ENCODE assay signal across 12 cellular contexts in genomic region chr4:111991163-111991562, GRCh38.
DNase-seq lines count a peak whose midpoint lies in the region; ATAC-seq, FAIRE-seq and TF ChIP-seq lines count a peak whose summit lies in the region.
"Had no signal": no experiment of that assay in that cellular context is flagged by ENCODE, and none has a peak within 500 bp of the region (broad histone marks: within the 10 kb centered on the region; RNA-seq: fewer than 3 reads in every experiment).

No MANE protein-coding gene starts in this region.

- no peaks in the 10 kb centered on the region for H3K9me3 Mint-ChIP-seq in osteocyte (ENCODE audit: unreplicated experiment)
- H3K9me3 Mint-ChIP-seq: activated CD8-positive, alpha-beta T cell treated with anti-CD3 and anti-CD28 coated beads for 36 hours; central memory CD8-positive, alpha-beta T cell had no signal

- WGBS in A549 (ENCODE audit: missing lambda C conversion rate), result 84% methylated on average over 3 of the region's 3 CpGs

- ATAC-seq in A549 (no peak; a peak in 1 of 6 replicates), HG02885 (IDR thresholded peaks at IDR 0.05; ENCODE audit: poor library complexity, unreplicated experiment) (peak; percentile 98), mucosa of descending colon (no peak)
- ATAC-seq: activated CD8-positive, alpha-beta T cell treated with anti-CD3 and anti-CD28 coated beads for 36 hours had no signal

- no peaks in the 10 kb centered on the region for H3K36me3 ChIP-seq in mucosa of descending colon (ENCODE audit: low read depth)

- POLR2A ChIA-PET in A549 (lab: Yijun Ruan, JAX), result no interaction called here

- no peak for FAIRE-seq in A549 (lab: Jason Lieb, UNC)
- FAIRE-seq: H1 had no signal

- no peaks in the 10 kb centered on the region for H3K9me3 ChIP-seq in A549
- no peaks in the 10 kb centered on the region for H3K9me3 ChIP-seq in mucosa of descending colon

- no peak overlapping the region for H3K4me3 ChIP-seq in A549
- H3K4me3 ChIP-seq in mucosa of descending colon, result no peak overlapping the region

- DNase-seq in A549 (ENCODE audit: low read depth in 1 of 2, low spot score in 1 of 2) (no peak), GM19240 (ENCODE audit: insufficient read length, low spot score) (peak; percentile 11), NCI-H82 (lab: John Stamatoyannopoulos, UW) (peak; percentile 93), osteocyte (ENCODE audit: extremely low spot score, unreplicated experiment) (no peak), NCI-H1694 treated with DMSO at 0.1 percent for 48 hours (lab: John Stamatoyannopoulos, UW) (no peak), cerebellar cortex (ENCODE audit: low spot score) (no peak), mucosa of descending colon (no peak)
- DNase-seq: activated CD8-positive, alpha-beta T cell treated with anti-CD3 and anti-CD28 coated beads for 36 hours; NK-92 treated with Interleukin-12 subunit alpha and Interleukin-12 subunit beta, amount 100 ng/mL, for 24 hours had no signal

- no peaks in the 10 kb centered on the region for H3K36me3 Mint-ChIP-seq in osteocyte (ENCODE audit: unreplicated experiment)

- no peak overlapping the region for H3K4me3 Mint-ChIP-seq in osteocyte (ENCODE audit: unreplicated experiment)
- H3K4me3 Mint-ChIP-seq: activated CD8-positive, alpha-beta T cell treated with anti-CD3 and anti-CD28 coated beads for 36 hours; central memory CD8-positive, alpha-beta T cell had no signal

- no peak for TF ChIP-seq POLR2A in A549 (IDR thresholded peaks at IDR 0.05; ENCODE audit: low read length)

- TF ChIP-seq EP300 in A549 (IDR thresholded peaks at IDR 0.05), result no peak

- no peak overlapping the region for H3K27ac Mint-ChIP-seq in osteocyte (ENCODE audit: unreplicated experiment)
- H3K27ac Mint-ChIP-seq: activated CD8-positive, alpha-beta T cell treated with anti-CD3 and anti-CD28 coated beads for 36 hours had no signal

- no peak for TF ChIP-seq RAD21 in A549 (conservative IDR thresholded peaks at IDR 0.05 in 1 of 2, IDR thresholded peaks at IDR 0.05 in 1 of 2)

- TF ChIP-seq CTCF in A549 (IDR thresholded peaks at IDR 0.05) (no peak), osteocyte (IDR thresholded peaks at IDR 0.05) (no peak), mucosa of descending colon (IDR thresholded peaks at IDR 0.05) (no peak)

- H3K4me1 ChIP-seq in A549 (peaks cover 13% of the 10 kb centered on the region; the same call in 1 of the 3 replicates), mucosa of descending colon (ENCODE audit: low read depth) (no peaks in the 10 kb centered on the region)

- H3K4me1 Mint-ChIP-seq in osteocyte (ENCODE audit: unreplicated experiment), result no peaks in the 10 kb centered on the region
- H3K4me1 Mint-ChIP-seq: central memory CD8-positive, alpha-beta T cell had no signal

- H3K4me2 ChIP-seq in A549, result peak overlapping the region; percentile 35; the same call in 2 of the 3 replicates

- intact Hi-C loops in mucosa of descending colon (cut with DNase I, micrococcal nuclease), result no loop called here

- peak overlapping the region in 1 of 2 experiments; percentile 18; a peak in 1 of 6 replicates for H3K27ac ChIP-seq in A549

- CTCF ChIA-PET in A549 (lab: Yijun Ruan, JAX), result no interaction called here

- H3K27me3 Mint-ChIP-seq in osteocyte (ENCODE audit: unreplicated experiment), result peaks cover under 1% of the 10 kb centered on the region

TF ChIP-seq in A549, 52 proteins besides CTCF, POLR2A, EP300 and RAD21:
- TF ChIP-seq ESRRA (IDR thresholded peaks at IDR 0.05; ENCODE audit: borderline replicate concordance, low read length) (no peak), FOSB (CRISPR knock-in tag; IDR thresholded peaks at IDR 0.05) (no peak), ELK1 (IDR thresholded peaks at IDR 0.05; ENCODE audit: low read depth, low read length) (no peak), RFX5 (IDR thresholded peaks at IDR 0.05) (no peak), HOXA7 (CRISPR knock-in tag; IDR thresholded peaks at IDR 0.05) (no peak), ZSCAN20 (CRISPR knock-in tag; IDR thresholded peaks at IDR 0.05) (no peak), REST (IDR thresholded peaks at IDR 0.05) (no peak), HES2 (IDR thresholded peaks at IDR 0.05) (no peak), RNF2 (IDR thresholded peaks at IDR 0.05; ENCODE audit: borderline replicate concordance, low read depth) (no peak), HMGXB4 (CRISPR knock-in tag; IDR thresholded peaks at IDR 0.05; ENCODE audit: borderline replicate concordance) (no peak), SMC3 (IDR thresholded peaks at IDR 0.05) (no peak), CBX2 (IDR thresholded peaks at IDR 0.05; ENCODE audit: borderline replicate concordance, low read depth) (no peak), CEBPB (IDR thresholded peaks at IDR 0.05) (no peak), KDM5A (IDR thresholded peaks at IDR 0.05) (no peak), HDAC2 (IDR thresholded peaks at IDR 0.05) (no peak), ZFP36 (IDR thresholded peaks at IDR 0.05; ENCODE audit: borderline replicate concordance, partially characterized antibody) (no peak), MYC (IDR thresholded peaks at IDR 0.05; ENCODE audit: borderline replicate concordance, low read length) (no peak), POLR2AphosphoS2 (conservative IDR thresholded peaks at IDR 0.05; ENCODE audit: low read length) (no peak), CHD2 (IDR thresholded peaks at IDR 0.05; ENCODE audit: low read length, partially characterized antibody) (no peak), TFCP2L1 (CRISPR knock-in tag; IDR thresholded peaks at IDR 0.05) (no peak)
TF ChIP-seq in A549: peak in this region for 0.

Comparison
In these comparisons a context has a peak if more than half of its experiments do, and no peak if none do; other contexts are left out.
1. DNase-seq: peak in GM19240 (single experiment) and NCI-H82 (single experiment); none in A549 (0 of 2), osteocyte (single experiment), NCI-H1694 treated with DMSO at 0.1 percent for 48 hours (single experiment), cerebellar cortex (single experiment) and mucosa of descending colon (0 of 3).